In the genomic region with DNA sequence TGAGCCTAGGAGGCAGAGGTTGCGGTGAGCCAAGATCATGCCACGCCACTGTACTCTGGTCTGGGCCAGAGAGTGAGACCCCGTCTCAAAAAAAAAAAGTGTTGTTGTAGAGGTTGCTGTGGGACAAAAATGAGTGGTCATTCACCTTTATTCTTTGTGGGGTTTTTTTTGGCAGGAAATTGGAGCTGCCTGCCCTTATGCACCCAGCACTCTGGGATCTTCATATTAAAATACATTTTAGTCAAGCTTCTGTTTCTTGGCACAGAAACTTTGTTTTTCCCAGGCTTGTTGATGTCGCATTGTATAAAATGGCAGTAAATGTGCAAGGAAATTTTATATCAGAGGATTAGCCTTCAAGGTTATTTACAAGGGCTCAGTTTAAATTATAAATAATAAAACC, we compare ENCODE assay signal across 16 cellular contexts.
DNase-seq lines count a peak whose midpoint lies in the region; ATAC-seq and TF ChIP-seq lines count a peak whose summit lies in the region.
"Had no signal": no experiment of that assay in that cellular context is flagged by ENCODE, and none has a peak within 500 bp of the region (broad histone marks: within the 10 kb centered on the region; RNA-seq: fewer than 3 reads in every experiment).

No MANE protein-coding gene starts in this region.

- H3K27me3 Mint-ChIP-seq in activated CD4-positive, alpha-beta T cell treated with anti-CD3 and anti-CD28 coated beads, Interleukin-2, amount 10 ng/mL, durations not matched to agents 24 days and 14 days = no peaks in the 10 kb centered on the region
- H3K27me3 Mint-ChIP-seq in osteocyte (ENCODE audit: unreplicated experiment) (no peaks in the 10 kb centered on the region), nephron progenitor cell (ENCODE audit: low read depth, poor library complexity) (peaks cover 4% of the 10 kb centered on the region)
- H3K27me3 Mint-ChIP-seq: B cell; CD4-positive, alpha-beta T cell had no signal

- peaks cover 25% of the 10 kb centered on the region for H3K36me3 Mint-ChIP-seq in activated CD4-positive, alpha-beta T cell treated with anti-CD3 and anti-CD28 coated beads, Interleukin-2, amount 10 ng/mL, durations not matched to agents 24 days and 14 days (ENCODE audit: low read depth)
- H3K36me3 Mint-ChIP-seq in osteocyte (ENCODE audit: unreplicated experiment) (peaks cover 28% of the 10 kb centered on the region), nephron progenitor cell (ENCODE audit: low read depth) (peaks cover 24% of the 10 kb centered on the region)

- no peaks in the 10 kb centered on the region for H3K4me1 Mint-ChIP-seq in activated CD4-positive, alpha-beta T cell treated with anti-CD3 and anti-CD28 coated beads, Interleukin-2, amount 10 ng/mL, durations not matched to agents 24 days and 14 days
- peaks cover 28% of the 10 kb centered on the region for H3K4me1 Mint-ChIP-seq in osteocyte (ENCODE audit: unreplicated experiment)
- H3K4me1 Mint-ChIP-seq in nephron progenitor cell = no peaks in the 10 kb centered on the region
- H3K4me1 Mint-ChIP-seq: B cell had no signal

- H3K4me3 Mint-ChIP-seq in activated CD4-positive, alpha-beta T cell treated with anti-CD3 and anti-CD28 coated beads, Interleukin-2, amount 10 ng/mL, durations not matched to agents 24 days and 14 days = no peak overlapping the region
- H3K4me3 Mint-ChIP-seq in osteocyte (ENCODE audit: unreplicated experiment) (no peak overlapping the region), nephron progenitor cell (no peak overlapping the region)
- H3K4me3 Mint-ChIP-seq: B cell; CD4-positive, alpha-beta T cell; CD8-positive, alpha-beta T cell had no signal

- no peak for ATAC-seq in HG02938 (IDR thresholded peaks at IDR 0.05; ENCODE audit: unreplicated experiment)
- ATAC-seq: A549; CD8-positive, alpha-beta T cell had no signal

- DNase-seq in activated CD4-positive, alpha-beta T cell treated with anti-CD3 and anti-CD28 coated beads, Interleukin-2, amount 10 ng/mL, durations not matched to agents 24 days and 14 days = peak; percentile 22
- no peak for DNase-seq in activated CD4-positive, alpha-beta T cell treated with anti-CD3 and anti-CD28 coated beads for 1 hour
- DNase-seq in choroid plexus epithelial cell (ENCODE audit: low read depth) (peak; percentile 43), osteocyte (ENCODE audit: extremely low spot score, unreplicated experiment) (no peak), nephron progenitor cell (no peak)
- DNase-seq: AML-193; Caco-2; Calu3; CD4-positive, alpha-beta T cell; CD8-positive, alpha-beta T cell; DMS79 treated with DMSO at 0.1 percent for 48 hours; GF-D8 had no signal

- no peak overlapping the region for H3K4me3 ChIP-seq in choroid plexus epithelial cell (ENCODE audit: low read depth, low read length)
- H3K4me3 ChIP-seq: A549; BLaER1 treated with 17β-estradiol and CSF1 and Interleukin-3, amounts not matched to agents 10 nM and 100 nM had no signal

- no peak overlapping the region for H3K27ac Mint-ChIP-seq in activated CD4-positive, alpha-beta T cell treated with anti-CD3 and anti-CD28 coated beads, Interleukin-2, amount 10 ng/mL, durations not matched to agents 24 days and 14 days
- peak overlapping the region; percentile 14 for H3K27ac Mint-ChIP-seq in osteocyte (ENCODE audit: unreplicated experiment)
- no peak overlapping the region for H3K27ac Mint-ChIP-seq in nephron progenitor cell
- H3K27ac Mint-ChIP-seq: B cell; CD4-positive, alpha-beta T cell; CD8-positive, alpha-beta T cell had no signal

- peaks cover 4% of the 10 kb centered on the region for H3K9me3 Mint-ChIP-seq in activated CD4-positive, alpha-beta T cell treated with anti-CD3 and anti-CD28 coated beads, Interleukin-2, amount 10 ng/mL, durations not matched to agents 24 days and 14 days
- H3K9me3 Mint-ChIP-seq in osteocyte (ENCODE audit: unreplicated experiment) (no peaks in the 10 kb centered on the region), nephron progenitor cell (no peaks in the 10 kb centered on the region)
- H3K9me3 Mint-ChIP-seq: CD4-positive, alpha-beta T cell; CD8-positive, alpha-beta T cell had no signal

- intact Hi-C loops in activated CD4-positive, alpha-beta T cell treated with anti-CD3 and anti-CD28 coated beads, Interleukin-2, amount 10 ng/mL, durations not matched to agents 24 days and 14 days (cut with micrococcal nuclease) = no loop called here

- TF ChIP-seq CTCF in choroid plexus epithelial cell (conservative IDR thresholded peaks at IDR 0.05; ENCODE audit: low read depth, low read length) = no peak
- TF ChIP-seq CTCF in osteocyte (IDR thresholded peaks at IDR 0.05) = no peak
- TF ChIP-seq CTCF in nephron progenitor cell (IDR thresholded peaks at IDR 0.05) = no peak

Comparison
In these comparisons a context has a peak if more than half of its experiments do, and no peak if none do; other contexts are left out.
1. DNase-seq: peak in activated CD4-positive, alpha-beta T cell treated with anti-CD3 and anti-CD28 coated beads, Interleukin-2, amount 10 ng/mL, durations not matched to agents 24 days and 14 days (single experiment) and choroid plexus epithelial cell (single experiment); none in activated CD4-positive, alpha-beta T cell treated with anti-CD3 and anti-CD28 coated beads for 1 hour (single experiment), osteocyte (single experiment) and nephron progenitor cell (single experiment).